ENCODE assay signal across 1 cellular context in genomic region chr5:134877159-134877558, GRCh38.
TF ChIP-seq lines count a peak whose summit lies in the region.

No MANE protein-coding gene starts in this region.

TF ChIP-seq in GM23338, 12 proteins besides CTCF, POLR2A, EP300 and RAD21 (continued from another document):
- TF ChIP-seq ETS1 (IDR thresholded peaks at IDR 0.05) (no peak), EZH2 (IDR thresholded peaks at IDR 0.05; ENCODE audit: low read depth, unreplicated experiment) (no peak), STAT1 (IDR thresholded peaks at IDR 0.05; ENCODE audit: unreplicated experiment) (no peak), JUNB (IDR thresholded peaks at IDR 0.05; ENCODE audit: unreplicated experiment) (no peak), ZNF331 (CRISPR knock-in tag; IDR thresholded peaks at IDR 0.05; ENCODE audit: low read depth) (no peak)
